In genomic region chr12:7061138-7061537, GRCh38 we compare ENCODE assay signal across 11 cellular contexts. TPM values are rescaled to one million over a fixed set of nuclear protein-coding genes. Genes with fewer than 3 reads are reported as not detected.
DNase-seq lines count a peak whose midpoint lies in the region; ATAC-seq and TF ChIP-seq lines count a peak whose summit lies in the region.
"Had no signal": no experiment of that assay in that cellular context is flagged by ENCODE, and none has a peak within 500 bp of the region (broad histone marks: within the 10 kb centered on the region; RNA-seq: fewer than 3 reads in every experiment).

No MANE protein-coding gene starts in this region.

- H3K9me3 ChIP-seq in adipocyte (ENCODE audit: control insufficient read depth, low read length): no peaks in the 10 kb centered on the region
- no peaks in the 10 kb centered on the region for H3K9me3 ChIP-seq in gastroesophageal sphincter
- H3K9me3 ChIP-seq in ovary: no peaks in the 10 kb centered on the region
- no peaks in the 10 kb centered on the region for H3K9me3 ChIP-seq in vagina

- TF ChIP-seq CTCF in gastroesophageal sphincter (IDR thresholded peaks at IDR 0.05) (peak in 1 of 4 experiments; percentile 5), ovary (IDR thresholded peaks at IDR 0.05) (no peak), vagina (IDR thresholded peaks at IDR 0.05) (peak in 1 of 3 experiments; percentile 7)

- TF ChIP-seq POLR2A in gastroesophageal sphincter (IDR thresholded peaks at IDR 0.05) (no peak), ovary (IDR thresholded peaks at IDR 0.05) (no peak), vagina (IDR thresholded peaks at IDR 0.05) (no peak)

- H3K27ac ChIP-seq in gastroesophageal sphincter (peak overlapping the region; percentile 82 to 96 (median 86)), ovary (peak overlapping the region; percentile 66 to 89), vagina (peak overlapping the region; percentile 93)

- peak overlapping the region; percentile 94 for H3K9ac ChIP-seq in adipocyte (ENCODE audit: low read length)

- H3K4me1 ChIP-seq in adipocyte (ENCODE audit: control insufficient read depth, insufficient read depth, low read length) (peaks cover 43% of the 10 kb centered on the region), gastroesophageal sphincter (peaks cover 5 to 58% (median 6%) of the 10 kb centered on the region in 3 donors), ovary (ENCODE audit: insufficient read depth) (peaks cover 8% of the 10 kb centered on the region), vagina (peaks cover 28% of the 10 kb centered on the region)

- intact Hi-C loops in ovary (cut with DNase I) (loop anchor here (2.0 to 5.0 kb wide), 4 partner anchors 30 to 50 kb away; partner anchors contain the start of genes C1RL (in 2 of the 4) and C1R (in 1 of the 4)), vagina (cut with DNase I) (loop anchor here (2.0 kb wide), 1 partner anchor 48 kb away; the partner anchor contains the start of gene C1RL)

- H3K4me3 ChIP-seq in adipocyte (ENCODE audit: low read length): peak overlapping the region; percentile 85
- peak overlapping the region; percentile 54 to 79 for H3K4me3 ChIP-seq in gastroesophageal sphincter
- peak overlapping the region; percentile 48 for H3K4me3 ChIP-seq in ovary
- peak overlapping the region; percentile 44 to 45 for H3K4me3 ChIP-seq in vagina

- H3K27me3 ChIP-seq in adipocyte (replicated peaks; ENCODE audit: control insufficient read depth, insufficient read depth, low read length) (no peaks in the 10 kb centered on the region), gastroesophageal sphincter (no peaks in the 10 kb centered on the region), ovary (no peaks in the 10 kb centered on the region), vagina (no peaks in the 10 kb centered on the region)

- peaks cover 32% of the 10 kb centered on the region for H3K36me3 ChIP-seq in adipocyte (ENCODE audit: control insufficient read depth, insufficient read depth, low read length, severe bottlenecking)
- H3K36me3 ChIP-seq in gastroesophageal sphincter: peaks cover 0 to 35% of the 10 kb centered on the region in 2 donors
- no peaks in the 10 kb centered on the region for H3K36me3 ChIP-seq in ovary
- peaks cover 0 to 8% of the 10 kb centered on the region in 2 donors for H3K36me3 ChIP-seq in vagina

- DNase-seq in adipocyte (ENCODE audit: low read depth) (no peak), ovary (peak in 3 of 5 donors; percentile 43 to 50 (median 50)), vagina (ENCODE audit: extremely low spot score in 2 of 2) (no peak), COLO829 (ENCODE audit: low spot score) (no peak), cerebellar nuclear complex (lab: John Stamatoyannopoulos, UW) (no peak)
- DNase-seq: glutamatergic neuron; NCI-H345; stimulated activated naive CD8-positive, alpha-beta T cell treated with anti-CD3 and anti-CD28 coated beads, Interleukin-15, Interleukin-2, amounts not matched to agents 100 U/mL and 50 U/mL, for 24 hours had no signal

- WGBS in gastroesophageal sphincter (ENCODE audit: low coverage in 1 of 2), 2 donors: 50 to 57% methylated on average over 7 to 10 of the region's 13 CpGs
- 13 to 27% (median 15%) methylated on average over 13 of the region's 13 CpGs for WGBS in ovary, 3 donors

- ATAC-seq in gastroesophageal sphincter (no peak), HG02973 (IDR thresholded peaks at IDR 0.05; ENCODE audit: unreplicated experiment) (no peak)
- ATAC-seq: activated CD4-positive, CD25-positive, alpha-beta regulatory T cell treated with anti-CD3 and anti-CD28 coated beads, Interleukin-2, amount 50 U/mL, for 24 hours; stimulated activated naive CD8-positive, alpha-beta T cell treated with anti-CD3 and anti-CD28 coated beads, Interleukin-15, Interleukin-2, amounts not matched to agents 100 U/mL and 50 U/mL, for 24 hours had no signal

- TF ChIP-seq EP300 in gastroesophageal sphincter (IDR thresholded peaks at IDR 0.05) (no peak), ovary (IDR thresholded peaks at IDR 0.05) (no peak)

RNA-seq across cellular contexts. Expression of gene C1S, which starts 0.6 kb away (rescaled TPM):
- total RNA-seq in gastroesophageal sphincter: 100 to 1,000 TPM; 391 to 853 (median 638) TPM
- total RNA-seq in ovary: 1,000 to 10,000 TPM in 3 of 7 donors, 100 to 1,000 TPM in 4; 499 to 1,495 (median 773) TPM
- 1,000 to 10,000 TPM in 1 of 2 donors, 100 to 1,000 TPM in 1; 952 to 1,168 TPM for polyA plus RNA-seq in ovary
- 541 TPM for total RNA-seq in vagina

RNA-seq across cellular contexts. Expression of gene C1R, which starts 31.1 kb away (rescaled TPM):
- total RNA-seq in gastroesophageal sphincter (100 to 1,000 TPM; 330 to 846 (median 620) TPM), ovary (1,000 to 10,000 TPM in 3 of 7 donors, 100 to 1,000 TPM in 4; 472 to 1,524 (median 759) TPM), vagina (830 TPM)
- 1,000 to 10,000 TPM in 1 of 2 donors, 100 to 1,000 TPM in 1; 796 to 1,393 TPM for polyA plus RNA-seq in ovary

RNA-seq across cellular contexts. Expression of gene LPCAT3, which starts 42.9 kb away (rescaled TPM):
- total RNA-seq in gastroesophageal sphincter (10 to 100 TPM; 23.7 to 33.7 (median 26.6) TPM), ovary (10 to 100 TPM; 15.5 to 51.2 (median 39.5) TPM), vagina (42.0 TPM)
- polyA plus RNA-seq in ovary: 10 to 100 TPM; 22.5 to 44.0 TPM

RNA-seq across cellular contexts. Expression of gene C1RL, which starts 47.9 kb away (rescaled TPM):
- 100 to 1,000 TPM in 2 of 4 donors, 10 to 100 TPM in 2; 85.9 to 181 (median 103) TPM for total RNA-seq in gastroesophageal sphincter
- 100 to 1,000 TPM in 4 of 7 donors, 10 to 100 TPM in 3; 48.4 to 160 (median 116) TPM for total RNA-seq in ovary
- 10 to 100 TPM; 73.1 to 88.7 TPM for polyA plus RNA-seq in ovary
- 122 TPM for total RNA-seq in vagina

Comparison
In these comparisons a context has a peak if more than half of its experiments do, and no peak if none do; other contexts are left out.
1. DNase-seq: peak in ovary (3 of 5); none in adipocyte (single experiment), vagina (0 of 2), COLO829 (single experiment) and cerebellar nuclear complex (0 of 2).
2. Peak in every context shown above with its lines, with median percentiles within 50 percentile points of each other: H3K4me3 ChIP-seq and H3K27ac ChIP-seq.